ENCODE assay signal across 8 cellular contexts in genomic region chr3:195908439-195909293, GRCh38. TPM values are rescaled to one million over a fixed set of nuclear protein-coding genes. Genes with fewer than 3 reads are reported as not detected.
DNase-seq lines count a peak whose midpoint lies in the region; ATAC-seq lines count a peak whose summit lies in the region.

TSS of gene TNK2 (minus strand) at chr3:195908551. CDS start at chr3:195888588, 19,963 bp downstream.

- DNase-seq in NOMO-1 treated with DMSO at 0.1 percent for 48 hours (lab: John Stamatoyannopoulos, UW; ENCODE audit: unreplicated experiment) = peak; percentile 30
- no peak for DNase-seq in NOMO-1 treated with dmso at 0.1 percent for 144 hours (lab: John Stamatoyannopoulos, UW; ENCODE audit: unreplicated experiment)
- peak; percentile 33 for DNase-seq in T-helper 9 cell
- DNase-seq in central memory CD4-positive, alpha-beta T cell = peak; percentile 60
- DNase-seq in left lobe of liver (ENCODE audit: low spot score) = no peak
- peak; percentile 25 to 28 for DNase-seq in stimulated activated CD8-positive, alpha-beta memory T cell treated with anti-CD3 and anti-CD28 coated beads, Interleukin-15, amount 100 ng/mL, for 48 hours (ENCODE audit: low read depth in 2 of 2)
- DNase-seq in medulla oblongata (ENCODE audit: extremely low spot score) = no peak

- ATAC-seq in HG03159 (IDR thresholded peaks at IDR 0.05; ENCODE audit: unreplicated experiment) = peak; percentile 14
- ATAC-seq in left lobe of liver = peak; percentile 6

RNA-seq across cellular contexts. Expression of gene TNK2, which starts in this region (rescaled TPM):
- total RNA-seq in left lobe of liver = 55.2 TPM

Comparison
In these comparisons a context has a peak if more than half of its experiments do, and no peak if none do; other contexts are left out.
1. DNase-seq: peak in NOMO-1 treated with DMSO at 0.1 percent for 48 hours (single experiment), T-helper 9 cell (single experiment), central memory CD4-positive, alpha-beta T cell (single experiment) and stimulated activated CD8-positive, alpha-beta memory T cell treated with anti-CD3 and anti-CD28 coated beads, Interleukin-15, amount 100 ng/mL, for 48 hours (2 of 2); none in NOMO-1 treated with dmso at 0.1 percent for 144 hours (single experiment), left lobe of liver (single experiment) and medulla oblongata (single experiment).